In the genomic region with DNA sequence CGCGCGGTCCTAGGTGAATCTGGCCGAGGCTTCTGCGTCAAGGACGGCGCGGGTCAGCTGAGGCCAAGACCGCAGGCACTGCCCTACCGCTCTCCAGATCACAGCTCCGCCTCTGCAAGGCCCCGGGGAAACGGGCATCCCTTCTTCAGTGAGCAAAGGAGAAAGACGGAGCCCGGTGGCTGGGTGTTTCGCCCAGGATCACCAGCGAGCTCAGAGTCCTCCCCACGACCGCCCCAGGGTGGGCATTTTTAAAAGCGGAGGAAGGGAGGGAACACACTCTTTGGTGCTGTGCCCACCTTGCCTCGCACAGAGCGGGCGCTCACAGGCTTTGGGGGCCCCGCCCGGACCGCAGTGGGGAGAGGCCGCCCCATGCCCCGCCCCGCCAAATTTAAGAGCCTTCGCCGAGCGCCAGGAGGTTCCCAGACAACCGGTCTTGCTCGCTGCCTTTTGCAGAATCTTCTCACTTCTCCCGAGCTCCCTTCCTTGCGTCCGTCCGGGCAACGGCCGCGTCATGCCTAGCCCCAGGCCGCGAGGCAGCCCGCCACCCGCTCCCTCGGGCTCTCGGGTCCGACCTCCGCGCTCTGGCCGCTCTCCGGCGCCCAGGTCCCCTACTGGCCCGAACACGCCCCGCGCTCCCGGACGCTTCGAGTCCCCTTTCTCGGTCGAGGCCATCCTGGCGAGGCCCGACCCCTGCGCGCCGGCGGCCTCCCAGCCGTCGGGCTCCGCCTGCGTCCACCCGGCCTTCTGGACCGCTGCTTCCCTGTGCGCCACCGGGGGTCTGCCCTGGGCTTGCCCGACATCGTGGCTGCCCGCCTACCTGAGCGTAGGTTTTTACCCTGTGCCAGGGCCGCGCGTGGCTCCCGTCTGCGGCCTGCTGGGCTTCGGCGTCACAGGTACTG, we compare ENCODE assay signal across 8 cellular contexts. TPM values are rescaled to one million over a fixed set of nuclear protein-coding genes. Genes with fewer than 3 reads are reported as not detected.
A peak's percentile ranks its signal among the peaks of the same experiment; 100 is the strongest.
DNase-seq lines count a peak whose midpoint lies in the region; ATAC-seq lines count a peak whose summit lies in the region.

A gene with protein sequence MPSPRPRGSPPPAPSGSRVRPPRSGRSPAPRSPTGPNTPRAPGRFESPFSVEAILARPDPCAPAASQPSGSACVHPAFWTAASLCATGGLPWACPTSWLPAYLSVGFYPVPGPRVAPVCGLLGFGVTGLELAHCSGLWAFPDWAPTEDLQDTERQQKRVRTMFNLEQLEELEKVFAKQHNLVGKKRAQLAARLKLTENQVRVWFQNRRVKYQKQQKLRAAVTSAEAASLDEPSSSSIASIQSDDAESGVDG (plus strand): TSS at position 419 of the 899 bp plus-strand sequence. CDS start 93 bp downstream, at position 512.

- H3K4me1 Mint-ChIP-seq in activated T-helper 17 cell treated with anti-CD3 and anti-CD28 coated beads, Interleukin-2, amount 50 U/mL, for 72 hours: no peaks in the 10 kb centered on the region

- H3K9me3 Mint-ChIP-seq in activated T-helper 17 cell treated with anti-CD3 and anti-CD28 coated beads, Interleukin-2, amount 50 U/mL, for 72 hours: no peaks in the 10 kb centered on the region

- H3K36me3 ChIP-seq in iPS DF 6.9 (ENCODE audit: control insufficient read depth, insufficient read depth, low read length): no peaks in the 10 kb centered on the region

- H3K4me3 Mint-ChIP-seq in activated T-helper 17 cell treated with anti-CD3 and anti-CD28 coated beads, Interleukin-2, amount 50 U/mL, for 72 hours: peak within 1 kb of the TSS; percentile 34

- no peak within 1 kb of the TSS for H3K27ac Mint-ChIP-seq in activated T-helper 17 cell treated with anti-CD3 and anti-CD28 coated beads, Interleukin-2, amount 50 U/mL, for 72 hours

- no peak within 1 kb of the TSS for H3K27ac ChIP-seq in iPS DF 6.9 (ENCODE audit: low read length)

- WGBS in iPS DF 6.9 (ENCODE audit: insufficient coverage, insufficient read length): no CpG with 5 or more reads among the region's 87 CpGs

- H3K36me3 Mint-ChIP-seq in activated T-helper 17 cell treated with anti-CD3 and anti-CD28 coated beads, Interleukin-2, amount 50 U/mL, for 72 hours (ENCODE audit: low read depth): no peaks in the 10 kb centered on the region

- DNase-seq in NCI-H1105 treated with DMSO at 0.1 percent for 48 hours (lab: John Stamatoyannopoulos, UW): peak; percentile 55
- no peak for DNase-seq in NCI-H1105 (lab: John Stamatoyannopoulos, UW)
- no peak for DNase-seq in iPS DF 6.9 (ENCODE audit: low read depth, low spot score)
- peak; percentile 33 for DNase-seq in stimulated activated CD8-positive, alpha-beta memory T cell treated with anti-CD3 and anti-CD28 coated beads, Interleukin-4, amount 100 ng/mL, for 48 hours
- no peak for DNase-seq in NCI-H2107 (lab: John Stamatoyannopoulos, UW)

- H3K9me3 ChIP-seq in iPS DF 6.9 (ENCODE audit: control insufficient read depth, insufficient read depth, low read length): no peaks in the 10 kb centered on the region

- peak; percentile 31 for ATAC-seq in activated T-helper 17 cell treated with anti-CD3 and anti-CD28 coated beads, Interleukin-2, amount 50 U/mL, for 72 hours (replicated peaks)
- no peak for ATAC-seq in HG03175 (IDR thresholded peaks at IDR 0.05; ENCODE audit: unreplicated experiment)
- ATAC-seq in GM19351 (IDR thresholded peaks at IDR 0.05; ENCODE audit: unreplicated experiment): no peak

- peaks cover 12% of the 10 kb centered on the region; the same call in 1 of the 2 replicates for H3K27me3 ChIP-seq in iPS DF 6.9 (ENCODE audit: control insufficient read depth, insufficient read depth, low read length)

- H3K4me1 ChIP-seq in iPS DF 6.9 (ENCODE audit: control insufficient read depth, insufficient read depth, low read length): no peaks in the 10 kb centered on the region

- peaks cover 33% of the 10 kb centered on the region for H3K27me3 Mint-ChIP-seq in activated T-helper 17 cell treated with anti-CD3 and anti-CD28 coated beads, Interleukin-2, amount 50 U/mL, for 72 hours

- H3K4me3 ChIP-seq in iPS DF 6.9 (ENCODE audit: low read length): peak within 1 kb of the TSS; percentile 29; the same call in 1 of the 2 replicates

RNA-seq across cellular contexts. Expression of the gene that starts here (rescaled TPM):
- not detected for total RNA-seq in activated T-helper 17 cell treated with anti-CD3 and anti-CD28 coated beads, Interleukin-2, amount 50 U/mL, for 72 hours

Comparison
In these comparisons a context has a peak if more than half of its experiments do, and no peak if none do; other contexts are left out.
1. DNase-seq: peak in NCI-H1105 treated with DMSO at 0.1 percent for 48 hours (single experiment) and stimulated activated CD8-positive, alpha-beta memory T cell treated with anti-CD3 and anti-CD28 coated beads, Interleukin-4, amount 100 ng/mL, for 48 hours (single experiment); none in NCI-H1105 (single experiment), iPS DF 6.9 (single experiment) and NCI-H2107 (single experiment).
2. Peak in ATAC-seq in activated T-helper 17 cell treated with anti-CD3 and anti-CD28 coated beads, Interleukin-2, amount 50 U/mL, for 72 hours; RNA of the gene not detected or under 1 TPM.